25 cellular contexts compared by ENCODE assay signal in the genomic region with DNA sequence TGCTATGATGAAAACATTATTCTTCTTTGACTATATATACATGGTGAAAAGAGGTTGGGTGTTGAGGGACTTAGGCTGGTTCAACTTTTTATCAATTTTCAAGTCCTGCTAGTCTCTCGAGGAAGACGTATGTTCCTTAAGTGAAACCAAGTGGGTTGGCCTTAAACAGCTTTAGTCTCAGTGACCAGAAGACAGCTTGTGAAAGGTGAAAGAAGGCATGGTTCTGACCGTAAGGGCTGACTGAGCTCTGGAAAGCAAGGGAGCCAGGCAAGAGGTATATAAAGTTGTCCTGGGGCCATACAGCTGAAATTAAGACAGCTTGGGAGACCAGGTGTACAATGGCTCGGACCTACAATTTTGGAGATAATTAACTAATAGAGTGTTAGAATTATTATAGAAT.
"Had no signal": no experiment of that assay in that cellular context is flagged by ENCODE, and none has a peak within 500 bp of the region (broad histone marks: within the 10 kb centered on the region; RNA-seq: fewer than 3 reads in every experiment).

No MANE protein-coding gene starts in this region.

- H3K36me3 ChIP-seq: adrenal gland, MG63 had no signal

- H3K27ac Mint-ChIP-seq: activated CD4-positive, alpha-beta memory T cell treated with anti-CD3 and anti-CD28 coated beads, Interleukin-2, amount 10 ng/mL, durations not matched to agents 7 days and 5 days; activated CD4-positive, alpha-beta T cell treated with anti-CD3 and anti-CD28 coated beads for 36 hours; activated CD8-positive, alpha-beta memory T cell treated with anti-CD3 and anti-CD28 coated beads, Interleukin-2, amount 10 ng/mL, durations not matched to agents 7 days and 5 days; activated naive CD4-positive, alpha-beta T cell treated with anti-CD3 and anti-CD28 coated beads for 36 hours; activated naive CD8-positive, alpha-beta T cell treated with anti-CD3 and anti-CD28 coated beads, Interleukin-2, amount 10 ng/mL, durations not matched to agents 7 days and 5 days; activated T-helper 1 cell treated with anti-CD3 and anti-CD28 coated beads, Interleukin-12 subunit alpha, Interleukin-12 subunit beta, Interleukin-2, Interleukin-4 antibody, amounts not matched to agents 30 ng/mL and 10 ng/mL and 1 ng/mL, durations not matched to agents 14 hours and 24 hours and 36 hours had no signal

- H3K4me3 ChIP-seq: adrenal gland, MG63 had no signal

- H3K4me3 Mint-ChIP-seq: activated CD4-positive, alpha-beta memory T cell treated with anti-CD3 and anti-CD28 coated beads, Interleukin-2, amount 10 ng/mL, durations not matched to agents 7 days and 5 days; activated CD4-positive, alpha-beta T cell treated with anti-CD3 and anti-CD28 coated beads for 36 hours; activated CD8-positive, alpha-beta memory T cell treated with anti-CD3 and anti-CD28 coated beads, Interleukin-2, amount 10 ng/mL, durations not matched to agents 7 days and 5 days; activated naive CD4-positive, alpha-beta T cell treated with anti-CD3 and anti-CD28 coated beads for 36 hours; activated naive CD8-positive, alpha-beta T cell treated with anti-CD3 and anti-CD28 coated beads, Interleukin-2, amount 10 ng/mL, durations not matched to agents 7 days and 5 days; activated T-cell treated with anti-CD3 and anti-CD28 coated beads, Interleukin-2, amount 50 U/mL, for 24 hours; activated T-helper 1 cell treated with anti-CD3 and anti-CD28 coated beads, Interleukin-12 subunit alpha, Interleukin-12 subunit beta, Interleukin-2, Interleukin-4 antibody, amounts not matched to agents 30 ng/mL and 10 ng/mL and 1 ng/mL, durations not matched to agents 14 hours and 24 hours and 36 hours had no signal

- H3K4me1 ChIP-seq: adrenal gland had no signal

- H3K9me3 ChIP-seq: adrenal gland, MG63, SK-N-SH had no signal

- H3K27me3 Mint-ChIP-seq: activated CD4-positive, alpha-beta memory T cell treated with anti-CD3 and anti-CD28 coated beads, Interleukin-2, amount 10 ng/mL, durations not matched to agents 7 days and 5 days; activated CD8-positive, alpha-beta memory T cell treated with anti-CD3 and anti-CD28 coated beads, Interleukin-2, amount 10 ng/mL, durations not matched to agents 7 days and 5 days; activated naive CD8-positive, alpha-beta T cell treated with anti-CD3 and anti-CD28 coated beads, Interleukin-2, amount 10 ng/mL, durations not matched to agents 7 days and 5 days had no signal

- H3K27me3 ChIP-seq: adrenal gland, MG63 had no signal

- DNase-seq: activated CD4-positive, alpha-beta memory T cell treated with anti-CD3 and anti-CD28 coated beads, Interleukin-2, amount 10 ng/mL, durations not matched to agents 7 days and 5 days; activated CD4-positive, alpha-beta T cell treated with anti-CD3 and anti-CD28 coated beads for 36 hours; activated CD4-positive, alpha-beta T cell treated with anti-CD3 and anti-CD28 coated beads, Interleukin-2, amount 50 U/mL, for 1 hour; activated CD8-positive, alpha-beta memory T cell treated with anti-CD3 and anti-CD28 coated beads, Interleukin-2, amount 10 ng/mL, durations not matched to agents 7 days and 5 days; activated gamma-delta T cell; activated naive CD4-positive, alpha-beta T cell treated with anti-CD3 and anti-CD28 coated beads for 36 hours; activated naive CD8-positive, alpha-beta T cell treated with anti-CD3 and anti-CD28 coated beads, Interleukin-2, amount 10 ng/mL, durations not matched to agents 7 days and 5 days; activated T-cell treated with anti-CD3 and anti-CD28 coated beads, Interleukin-2, amount 50 U/mL, for 24 hours; anterior cingulate cortex; cerebellar nuclear complex; MG63; NCI-H1105; NCI-H1436; NCI-H187; NCI-H2081; NCI-H510A treated with DMSO at 0.1 percent for 48 hours; NCI-H69; RPMI8226; SK-N-SH; T-helper 1 cell had no signal

- H3K36me3 Mint-ChIP-seq: activated naive CD8-positive, alpha-beta T cell treated with anti-CD3 and anti-CD28 coated beads, Interleukin-2, amount 10 ng/mL, durations not matched to agents 7 days and 5 days had no signal

- ATAC-seq: activated CD8-positive, alpha-beta memory T cell treated with anti-CD3 and anti-CD28 coated beads, Interleukin-2, amount 10 ng/mL, durations not matched to agents 7 days and 5 days; Panc1; Right ventricle myocardium inferior had no signal

- H3K27ac ChIP-seq: adrenal gland, VCaP had no signal
